19 cellular contexts compared by ENCODE assay signal in genomic region chr19:47022140-47022536, GRCh38. TPM values are rescaled to one million over a fixed set of nuclear protein-coding genes. Genes with fewer than 3 reads are reported as not detected.
DNase-seq lines count a peak whose midpoint lies in the region; ATAC-seq, FAIRE-seq and TF ChIP-seq lines count a peak whose summit lies in the region.
"Had no signal": no experiment of that assay in that cellular context is flagged by ENCODE, and none has a peak within 500 bp of the region (broad histone marks: within the 10 kb centered on the region; RNA-seq: fewer than 3 reads in every experiment).

No MANE protein-coding gene starts in this region.

- no peak for TF ChIP-seq RAD21 in A549 (conservative IDR thresholded peaks at IDR 0.05 in 1 of 2, IDR thresholded peaks at IDR 0.05 in 1 of 2)

- DNase-seq in A549 (ENCODE audit: low read depth in 1 of 2, low spot score in 1 of 2) (no peak), D341Med (ENCODE audit: low spot score) (peak; percentile 28), NCI-H69 (lab: John Stamatoyannopoulos, UW) (peak; percentile 47), caudate nucleus (lab: John Stamatoyannopoulos, UW) (no peak), mesenteric fat pad (ENCODE audit: low spot score) (no peak)
- DNase-seq: CD4-positive, CD25-positive, alpha-beta regulatory T cell; DMS 273 treated with DMSO at 0.1 percent for 48 hours; DMS79 treated with DMSO at 0.1 percent for 48 hours; NCI-H1694 treated with DMSO at 0.1 percent for 48 hours; NCI-H2081 treated with DMSO at 0.1 percent for 48 hours; NK-92 treated with Interleukin-12 subunit alpha and Interleukin-12 subunit beta, amount 100 ng/mL, for 24 hours; Peyer's patch had no signal

- no peak overlapping the region for H3K9ac ChIP-seq in iPS-15b (ENCODE audit: low read depth, low read length)

- no peak for TF ChIP-seq EP300 in A549 (IDR thresholded peaks at IDR 0.05)

- H3K4me3 ChIP-seq in A549: peak overlapping the region; percentile 50; the same call in 1 of the 3 replicates
- H3K4me3 ChIP-seq in iPS-15b (ENCODE audit: low read depth, low read length): peak overlapping the region; percentile 61
- H3K4me3 ChIP-seq: GM12878, SJSA1 had no signal

- CTCF ChIA-PET in A549 (lab: Yijun Ruan, JAX): interaction anchor here (1.1 to 6.6 kb wide), 9 partner anchors 9 to 166 kb away, joined by 3 to 75 read pairs (median 8); no protein-coding TSS in a partner anchor

- no peak overlapping the region for H3K27ac ChIP-seq in A549
- H3K27ac ChIP-seq in caudate nucleus (ENCODE audit: low read depth, low read length): no peak overlapping the region
- H3K27ac ChIP-seq: Peyer's patch, SJSA1 had no signal

- ATAC-seq in A549 (peak in 1 of 2 experiments; percentile 9; a peak in 3 of 6 replicates), HG03135 (IDR thresholded peaks at IDR 0.05; ENCODE audit: unreplicated experiment) (no peak), GM19328 (IDR thresholded peaks at IDR 0.05; ENCODE audit: unreplicated experiment) (no peak)
- ATAC-seq: GM12878 had no signal

- H3K36me3 ChIP-seq in iPS-15b (ENCODE audit: control insufficient read depth, insufficient read depth, low read length): no peaks in the 10 kb centered on the region
- H3K36me3 ChIP-seq: MG63, Peyer's patch, SJSA1 had no signal

- FAIRE-seq in A549 (lab: Jason Lieb, UNC): no peak
- FAIRE-seq: GM12878, H1 had no signal

- H3K27me3 ChIP-seq in iPS-15b (ENCODE audit: control insufficient read depth, insufficient read depth, low read length): peaks cover 49% of the 10 kb centered on the region

- no peaks in the 10 kb centered on the region for H3K9me3 ChIP-seq in A549
- no peaks in the 10 kb centered on the region for H3K9me3 ChIP-seq in iPS-15b (ENCODE audit: control insufficient read depth, insufficient read depth, low read length)
- H3K9me3 ChIP-seq: MG63, Peyer's patch, SJSA1 had no signal

- no peak for TF ChIP-seq CTCF in A549 (IDR thresholded peaks at IDR 0.05)

- H3K4me2 ChIP-seq in A549: peak overlapping the region; percentile 100

- TF ChIP-seq POLR2A in A549 (IDR thresholded peaks at IDR 0.05; ENCODE audit: low read length): no peak

- WGBS in A549 (ENCODE audit: missing lambda C conversion rate): 61% methylated on average over 14 of the region's 14 CpGs

- H3K4me1 ChIP-seq in A549 (peaks cover 31% of the 10 kb centered on the region), iPS-15b (ENCODE audit: control insufficient read depth, insufficient read depth, low read length) (peaks cover 8% of the 10 kb centered on the region)

- POLR2A ChIA-PET in A549 (lab: Yijun Ruan, JAX): interaction anchor here (0.6 kb wide), 1 partner anchor 26 kb away, joined by 3 read pairs; the partner anchor contains the start of gene TMEM160

TF ChIP-seq in A549, 52 proteins besides CTCF, POLR2A, EP300 and RAD21:
- TF ChIP-seq ZFP36 (IDR thresholded peaks at IDR 0.05; ENCODE audit: borderline replicate concordance, partially characterized antibody) (peak; percentile 9), ZSCAN20 (CRISPR knock-in tag; IDR thresholded peaks at IDR 0.05) (no peak)

RNA-seq across cellular contexts. Expression of gene NPAS1, which starts 2.5 kb away (rescaled TPM):
- polyA plus RNA-seq in A549 (2011; rRNA removed) (1.3 and 1.5 TPM in 2 replicates), A549 (2017; fragmentation: RNase III; extraction: RNeasy Plus Mini Kit Qiagen cat#74134 plus additional on column Dnase treatment) (2.3 to 3.5 TPM (median 3.4 TPM) in 3 replicates)
- polyA plus RNA-seq in A549 (2012; cell fraction: cytosol; rRNA removed): 3.6 and 5.4 TPM in 2 replicates
- polyA plus RNA-seq in A549 (2012; cell fraction: nucleus; rRNA removed): 5.3 and 7.9 TPM in 2 replicates
- polyA minus RNA-seq in A549 (2011; rRNA and poly(A)+ RNA removed): 0.83 and 1.3 TPM in 2 replicates
- not detected for total RNA-seq in mesenteric fat pad
- total RNA-seq: Peyer's patch, SJSA1 had no signal

RNA-seq across cellular contexts. Expression of gene TMEM160, which starts 26.3 kb away (rescaled TPM):
- polyA plus RNA-seq in A549 (2011; rRNA removed) (12.4 and 15.2 TPM in 2 replicates), A549 (2017; fragmentation: RNase III; extraction: RNeasy Plus Mini Kit Qiagen cat#74134 plus additional on column Dnase treatment) (40.8 to 50.4 TPM (median 42.2 TPM) in 3 replicates)
- 112 and 136 TPM in 2 replicates for polyA plus RNA-seq in A549 (2012; cell fraction: cytosol; rRNA removed)
- polyA plus RNA-seq in A549 (2012; cell fraction: nucleus; rRNA removed): 101 and 132 TPM in 2 replicates
- polyA minus RNA-seq in A549 (2011; rRNA and poly(A)+ RNA removed): 2.1 and 7.5 TPM in 2 replicates
- 23.7 TPM for total RNA-seq in mesenteric fat pad

Comparison
In these comparisons a context has a peak if more than half of its experiments do, and no peak if none do; other contexts are left out.
1. DNase-seq: peak in D341Med (single experiment) and NCI-H69 (single experiment); none in A549 (0 of 2), caudate nucleus (0 of 61) and mesenteric fat pad (single experiment).